Comparison of ENCODE assay signal across 8 cellular contexts in genomic region chr1:196317535-196318522, GRCh38.
DNase-seq lines count a peak whose midpoint lies in the region; ATAC-seq, FAIRE-seq and TF ChIP-seq lines count a peak whose summit lies in the region.

No MANE protein-coding gene starts in this region.

- H3K27me3 ChIP-seq in MG63, result no peaks in the 10 kb centered on the region

- H3K9me3 ChIP-seq in MG63, result no peaks in the 10 kb centered on the region

- peak; percentile 83 for FAIRE-seq in G401.6 (lab: Jason Lieb, UNC)
- FAIRE-seq in TTC549 (lab: Jason Lieb, UNC), result peak; percentile 96

- no peak for ATAC-seq in GM19463 (IDR thresholded peaks at IDR 0.05; ENCODE audit: unreplicated experiment)

- H3K4me3 ChIP-seq in MG63, result no peak overlapping the region
- no peak overlapping the region for H3K4me3 ChIP-seq in coronary artery

- H3K36me3 ChIP-seq in MG63, result no peaks in the 10 kb centered on the region

- peak; percentile 5 for DNase-seq in MG63
- DNase-seq in inferior parietal cortex (ENCODE audit: extremely low spot score), result peak; percentile 53
- no peak for DNase-seq in coronary artery (ENCODE audit: low spot score)
- DNase-seq in ureter (ENCODE audit: low spot score), result no peak
- DNase-seq in CD1c-positive myeloid dendritic cell (ENCODE audit: extremely low spot score), result no peak

- TF ChIP-seq CTCF in coronary artery (IDR thresholded peaks at IDR 0.05), result no peak

- H3K27ac ChIP-seq in coronary artery, result no peak overlapping the region

Comparison
In these comparisons a context has a peak if more than half of its experiments do, and no peak if none do; other contexts are left out.
1. DNase-seq: peak in MG63 (single experiment) and inferior parietal cortex (single experiment); none in coronary artery (single experiment), ureter (single experiment) and CD1c-positive myeloid dendritic cell (single experiment).